In the genomic region with DNA sequence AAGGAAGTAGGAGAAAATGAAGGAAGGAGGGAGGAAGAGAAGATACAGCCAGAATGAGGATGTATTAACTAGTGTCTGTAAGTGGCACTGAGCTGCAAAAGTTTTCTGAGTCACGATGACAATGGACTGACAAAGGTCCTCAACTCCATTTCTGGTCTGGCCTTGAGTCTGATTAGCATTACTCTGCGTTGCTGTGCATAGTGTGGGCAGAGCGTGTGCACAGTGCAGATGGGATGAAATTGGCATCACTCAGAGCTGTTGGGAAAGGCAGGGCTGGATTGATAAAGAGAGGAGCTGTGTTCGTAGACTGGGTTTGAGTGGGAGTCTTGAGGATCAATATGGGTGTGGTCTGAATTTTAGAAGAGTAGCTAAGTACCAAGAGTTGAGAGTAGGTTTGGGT, we compare ENCODE assay signal across 14 cellular contexts.
"Had no signal": no experiment of that assay in that cellular context is flagged by ENCODE, and none has a peak within 500 bp of the region (broad histone marks: within the 10 kb centered on the region; RNA-seq: fewer than 3 reads in every experiment).

No MANE protein-coding gene starts in this region.

- H3K27me3 ChIP-seq: gastroesophageal sphincter, hepatocyte, left lung, neutrophil had no signal

- DNase-seq: activated CD4-positive, alpha-beta T cell treated with anti-CD3 and anti-CD28 coated beads, Interleukin-2, amount 50 U/mL, for 4 hours; activated CD4-positive, CD25-positive, alpha-beta regulatory T cell treated with anti-CD3 and anti-CD28 coated beads, Interleukin-2, amount 50 U/mL, for 72 hours; activated naive CD4-positive, alpha-beta T cell treated with Interleukin-2 at 50 U/mL for 16 hours; left lung; mammary epithelial cell; naive B cell; stimulated activated CD4-positive, alpha-beta T cell treated with anti-CD3 and anti-CD28 coated beads, Interleukin-15, amount 100 ng/mL, for 24 hours; stimulated activated CD4-positive, alpha-beta T cell treated with anti-CD3 and anti-CD28 coated beads, Interleukin-4, amount 100 ng/mL, for 1 hour; stimulated activated naive CD4-positive, alpha-beta T cell; trophoblast cell had no signal

- H3K9me3 ChIP-seq: gastroesophageal sphincter, left lung, neutrophil had no signal

- H3K4me3 ChIP-seq: gastroesophageal sphincter, hepatocyte, left lung had no signal

- H3K4me2 ChIP-seq: hepatocyte had no signal

- ATAC-seq: activated T-helper 17 cell treated with anti-CD3 and anti-CD28 coated beads, Interleukin-2, amount 50 U/mL, for 72 hours; gastroesophageal sphincter; left lung had no signal

- H3K27ac ChIP-seq: gastroesophageal sphincter, hepatocyte, left lung, neutrophil had no signal

- H2AFZ ChIP-seq: hepatocyte had no signal
